Comparison of ENCODE assay signal across 9 cellular contexts in genomic region chr13:43804461-43805070, GRCh38. TPM values are rescaled to one million over a fixed set of nuclear protein-coding genes. Genes with fewer than 3 reads are reported as not detected.
DNase-seq lines count a peak whose midpoint lies in the region; ATAC-seq and FAIRE-seq lines count a peak whose summit lies in the region.
"Had no signal": no experiment of that assay in that cellular context is flagged by ENCODE, and none has a peak within 500 bp of the region (broad histone marks: within the 10 kb centered on the region; RNA-seq: fewer than 3 reads in every experiment).

No MANE protein-coding gene starts in this region.

- peaks cover 12% of the 10 kb centered on the region for H3K27me3 Mint-ChIP-seq in activated T-helper 2 cell treated with anti-CD3 and anti-CD28 coated beads, Interferon-gamma antibody, Interleukin-2, Interleukin-4, amounts not matched to agents 10 μg/mL and 5 μg/mL and 100 μg/mL, durations not matched to agents 14 hours and 24 hours and 36 hours (ENCODE audit: low read depth)
- H3K27me3 Mint-ChIP-seq in T-helper 2 cell treated with Interferon-gamma antibody and Interleukin-4, amounts not matched to agents 5 μg/mL and 100 μg/mL, for 36 hours (ENCODE audit: low read depth): peaks cover 24% of the 10 kb centered on the region

- H3K9me3 Mint-ChIP-seq in activated T-helper 2 cell treated with anti-CD3 and anti-CD28 coated beads, Interferon-gamma antibody, Interleukin-2, Interleukin-4, amounts not matched to agents 10 μg/mL and 5 μg/mL and 100 μg/mL, durations not matched to agents 14 hours and 24 hours and 36 hours: no peaks in the 10 kb centered on the region
- no peaks in the 10 kb centered on the region for H3K9me3 Mint-ChIP-seq in T-helper 2 cell treated with Interferon-gamma antibody and Interleukin-4, amounts not matched to agents 5 μg/mL and 100 μg/mL, for 36 hours
- H3K9me3 Mint-ChIP-seq: T-helper 1 cell treated with Interleukin-12 subunit alpha and Interleukin-12 subunit beta and Interleukin-4 antibody, amounts not matched to agents 30 μg/mL and 1 μg/mL, for 36 hours had no signal

- no peak for ATAC-seq in HG02885 (IDR thresholded peaks at IDR 0.05; ENCODE audit: poor library complexity, unreplicated experiment)

- DNase-seq in DMS153 (lab: John Stamatoyannopoulos, UW) (peak; percentile 41), OCI-M1 (lab: John Stamatoyannopoulos, UW) (peak; percentile 88), medulla oblongata (ENCODE audit: extremely low spot score) (peak; percentile 90)
- DNase-seq in Jurkat, Clone E6-1 (ENCODE audit: low read depth, low spot score): peak; percentile 54
- DNase-seq in activated T-helper 2 cell treated with anti-CD3 and anti-CD28 coated beads, Interferon-gamma antibody, Interleukin-2, Interleukin-4, amounts not matched to agents 10 μg/mL and 5 μg/mL and 100 μg/mL, durations not matched to agents 14 hours and 24 hours and 36 hours (ENCODE audit: low spot score): no peak
- DNase-seq in T-helper 2 cell treated with Interferon-gamma antibody and Interleukin-4, amounts not matched to agents 5 μg/mL and 100 μg/mL, for 36 hours (ENCODE audit: low spot score): no peak

- peaks cover 3% of the 10 kb centered on the region for H3K4me1 Mint-ChIP-seq in activated T-helper 2 cell treated with anti-CD3 and anti-CD28 coated beads, Interferon-gamma antibody, Interleukin-2, Interleukin-4, amounts not matched to agents 10 μg/mL and 5 μg/mL and 100 μg/mL, durations not matched to agents 14 hours and 24 hours and 36 hours (ENCODE audit: low read depth)
- no peaks in the 10 kb centered on the region for H3K4me1 Mint-ChIP-seq in T-helper 2 cell treated with Interferon-gamma antibody and Interleukin-4, amounts not matched to agents 5 μg/mL and 100 μg/mL, for 36 hours (ENCODE audit: low read depth)

- no peak overlapping the region for H3K4me3 ChIP-seq in Jurkat, Clone E6-1 (ENCODE audit: low read length)

- intact Hi-C loops in activated T-helper 2 cell treated with anti-CD3 and anti-CD28 coated beads, Interferon-gamma antibody, Interleukin-2, Interleukin-4, amounts not matched to agents 10 μg/mL and 5 μg/mL and 100 μg/mL, durations not matched to agents 14 hours and 24 hours and 36 hours (cut with micrococcal nuclease): loop anchor here (1.0 kb wide), 1 partner anchor 835 kb away; no protein-coding TSS in a partner anchor

- H3K27ac Mint-ChIP-seq in activated T-helper 2 cell treated with anti-CD3 and anti-CD28 coated beads, Interferon-gamma antibody, Interleukin-2, Interleukin-4, amounts not matched to agents 10 μg/mL and 5 μg/mL and 100 μg/mL, durations not matched to agents 14 hours and 24 hours and 36 hours: no peak overlapping the region
- no peak overlapping the region for H3K27ac Mint-ChIP-seq in T-helper 2 cell treated with Interferon-gamma antibody and Interleukin-4, amounts not matched to agents 5 μg/mL and 100 μg/mL, for 36 hours
- H3K27ac Mint-ChIP-seq: T-helper 1 cell treated with Interleukin-12 subunit alpha and Interleukin-12 subunit beta and Interleukin-4 antibody, amounts not matched to agents 30 μg/mL and 1 μg/mL, for 36 hours had no signal

- no peaks in the 10 kb centered on the region for H3K36me3 Mint-ChIP-seq in activated T-helper 2 cell treated with anti-CD3 and anti-CD28 coated beads, Interferon-gamma antibody, Interleukin-2, Interleukin-4, amounts not matched to agents 10 μg/mL and 5 μg/mL and 100 μg/mL, durations not matched to agents 14 hours and 24 hours and 36 hours (ENCODE audit: low read depth)
- no peaks in the 10 kb centered on the region for H3K36me3 Mint-ChIP-seq in T-helper 2 cell treated with Interferon-gamma antibody and Interleukin-4, amounts not matched to agents 5 μg/mL and 100 μg/mL, for 36 hours (ENCODE audit: low read depth)

- H3K4me3 Mint-ChIP-seq in activated T-helper 2 cell treated with anti-CD3 and anti-CD28 coated beads, Interferon-gamma antibody, Interleukin-2, Interleukin-4, amounts not matched to agents 10 μg/mL and 5 μg/mL and 100 μg/mL, durations not matched to agents 14 hours and 24 hours and 36 hours (ENCODE audit: low read depth): no peak overlapping the region
- no peak overlapping the region for H3K4me3 Mint-ChIP-seq in T-helper 2 cell treated with Interferon-gamma antibody and Interleukin-4, amounts not matched to agents 5 μg/mL and 100 μg/mL, for 36 hours
- H3K4me3 Mint-ChIP-seq: T-helper 1 cell treated with Interleukin-12 subunit alpha and Interleukin-12 subunit beta and Interleukin-4 antibody, amounts not matched to agents 30 μg/mL and 1 μg/mL, for 36 hours had no signal

- FAIRE-seq in colon (lab: Jason Lieb, UNC): peak; percentile 74

RNA-seq across cellular contexts. Expression of gene ENOX1, which starts 17.8 kb away (rescaled TPM):
- polyA plus RNA-seq in Jurkat, Clone E6-1 (2012; ENCODE audit: insufficient read depth, insufficient read length): not detected
- 0.18 TPM in 1 of 2 replicates, not detected in the other for total RNA-seq in activated T-helper 2 cell treated with anti-CD3 and anti-CD28 coated beads, Interferon-gamma antibody, Interleukin-2, Interleukin-4, amounts not matched to agents 10 μg/mL and 5 μg/mL and 100 μg/mL, durations not matched to agents 14 hours and 24 hours and 36 hours

Comparison
In these comparisons a context has a peak if more than half of its experiments do, and no peak if none do; other contexts are left out.
1. DNase-seq: peak in DMS153 (single experiment), Jurkat, Clone E6-1 (single experiment), OCI-M1 (single experiment) and medulla oblongata (single experiment); none in activated T-helper 2 cell treated with anti-CD3 and anti-CD28 coated beads, Interferon-gamma antibody, Interleukin-2, Interleukin-4, amounts not matched to agents 10 μg/mL and 5 μg/mL and 100 μg/mL, durations not matched to agents 14 hours and 24 hours and 36 hours (single experiment) and T-helper 2 cell treated with Interferon-gamma antibody and Interleukin-4, amounts not matched to agents 5 μg/mL and 100 μg/mL, for 36 hours (single experiment).